In genomic region chr6:166488081-166488685, GRCh38 we compare ENCODE assay signal across 8 cellular contexts.
DNase-seq lines count a peak whose midpoint lies in the region; ATAC-seq and TF ChIP-seq lines count a peak whose summit lies in the region.

No MANE protein-coding gene starts in this region.

- H3K4me3 ChIP-seq in parathyroid adenoma (ENCODE audit: low read depth, low read length) (no peak overlapping the region), tibial nerve (no peak overlapping the region), SJCRH30 (no peak overlapping the region)

- no peaks in the 10 kb centered on the region for H3K9me3 Mint-ChIP-seq in effector memory CD8-positive, alpha-beta T cell

- TF ChIP-seq CTCF in parathyroid adenoma (IDR thresholded peaks at IDR 0.05) (no peak), tibial nerve (IDR thresholded peaks at IDR 0.05) (no peak)

- H3K9me3 ChIP-seq in parathyroid adenoma (ENCODE audit: control insufficient read depth, low read length): no peaks in the 10 kb centered on the region
- H3K9me3 ChIP-seq in tibial nerve: no peaks in the 10 kb centered on the region
- H3K9me3 ChIP-seq in SJCRH30 (replicated peaks): no peaks in the 10 kb centered on the region

- H3K79me2 ChIP-seq in parathyroid adenoma: peaks cover 5% of the 10 kb centered on the region

- DNase-seq in activated CD4-positive, alpha-beta T cell treated with anti-CD3 and anti-CD28 coated beads, Interleukin-2, amount 50 U/mL, for 24 hours (ENCODE audit: low read depth in 1 of 2, low spot score in 1 of 2): peak; percentile 33 to 75
- peak; percentile 60 to 67 (median 66) for DNase-seq in effector memory CD8-positive, alpha-beta T cell
- DNase-seq in tibial nerve (ENCODE audit: low spot score in 2 of 2): peak; percentile 30 to 33
- no peak for DNase-seq in NCI-H345 (lab: John Stamatoyannopoulos, UW)
- no peak for DNase-seq in SJCRH30

- peaks cover 20 to 27% of the 10 kb centered on the region in 2 donors for H3K4me1 Mint-ChIP-seq in effector memory CD8-positive, alpha-beta T cell (ENCODE audit: low read depth in 2 of 2)

- peaks cover 3% of the 10 kb centered on the region for H3K36me3 Mint-ChIP-seq in effector memory CD8-positive, alpha-beta T cell (ENCODE audit: insufficient read depth)

- peak overlapping the region; percentile 30 for H2AFZ ChIP-seq in parathyroid adenoma

- no peak for TF ChIP-seq POLR2A in tibial nerve (IDR thresholded peaks at IDR 0.05)

- peak; percentile 94 for ATAC-seq in GM19455 (IDR thresholded peaks at IDR 0.05; ENCODE audit: unreplicated experiment)
- peak; percentile 82 for ATAC-seq in HG03469 (IDR thresholded peaks at IDR 0.05; ENCODE audit: unreplicated experiment)
- peak; percentile 96 for ATAC-seq in effector memory CD8-positive, alpha-beta T cell (replicated peaks)

- H3K4me3 Mint-ChIP-seq in effector memory CD8-positive, alpha-beta T cell: peak overlapping the region; percentile 70

- H3K27me3 ChIP-seq in parathyroid adenoma (ENCODE audit: control insufficient read depth, insufficient read depth, low read length) (no peaks in the 10 kb centered on the region), tibial nerve (no peaks in the 10 kb centered on the region), SJCRH30 (no peaks in the 10 kb centered on the region; the same call in 1 of the 2 replicates)

- H3K27ac Mint-ChIP-seq in effector memory CD8-positive, alpha-beta T cell: peak overlapping the region; percentile 91 to 97

- H3K36me3 ChIP-seq in parathyroid adenoma (ENCODE audit: control insufficient read depth, insufficient read depth, low read length): no peaks in the 10 kb centered on the region
- peaks cover 0 to 87% (median 6%) of the 10 kb centered on the region in 3 donors for H3K36me3 ChIP-seq in tibial nerve
- no peaks in the 10 kb centered on the region for H3K36me3 ChIP-seq in SJCRH30

- TF ChIP-seq EP300 in tibial nerve (IDR thresholded peaks at IDR 0.05): peak in 1 of 2 donors; percentile 39

- 56 to 65% methylated on average over 15 of the region's 15 CpGs for WGBS in tibial nerve, 2 donors

- H3K27ac ChIP-seq in parathyroid adenoma (peak overlapping the region; percentile 36), tibial nerve (peak overlapping the region in 3 of 4 donors; percentile 47 to 72 (median 64)), SJCRH30 (no peak overlapping the region)

- no peak overlapping the region for H3K9ac ChIP-seq in parathyroid adenoma

- H3K27me3 Mint-ChIP-seq in effector memory CD8-positive, alpha-beta T cell: no peaks in the 10 kb centered on the region

- H3K4me1 ChIP-seq in parathyroid adenoma (no peaks in the 10 kb centered on the region), tibial nerve (peaks cover 0 to 3% (median 0%) of the 10 kb centered on the region in 4 donors), SJCRH30 (peaks cover 44% of the 10 kb centered on the region)

- H3K4me2 ChIP-seq in parathyroid adenoma (ENCODE audit: low read length): no peak overlapping the region

Comparison
In these comparisons a context has a peak if more than half of its experiments do, and no peak if none do; other contexts are left out.
1. DNase-seq: peak in activated CD4-positive, alpha-beta T cell treated with anti-CD3 and anti-CD28 coated beads, Interleukin-2, amount 50 U/mL, for 24 hours (2 of 2), effector memory CD8-positive, alpha-beta T cell (3 of 3) and tibial nerve (2 of 2); none in NCI-H345 (single experiment) and SJCRH30 (0 of 2).
2. Peak in every context shown above with its lines, with median percentiles within 50 percentile points of each other: ATAC-seq.